In the genomic region with DNA sequence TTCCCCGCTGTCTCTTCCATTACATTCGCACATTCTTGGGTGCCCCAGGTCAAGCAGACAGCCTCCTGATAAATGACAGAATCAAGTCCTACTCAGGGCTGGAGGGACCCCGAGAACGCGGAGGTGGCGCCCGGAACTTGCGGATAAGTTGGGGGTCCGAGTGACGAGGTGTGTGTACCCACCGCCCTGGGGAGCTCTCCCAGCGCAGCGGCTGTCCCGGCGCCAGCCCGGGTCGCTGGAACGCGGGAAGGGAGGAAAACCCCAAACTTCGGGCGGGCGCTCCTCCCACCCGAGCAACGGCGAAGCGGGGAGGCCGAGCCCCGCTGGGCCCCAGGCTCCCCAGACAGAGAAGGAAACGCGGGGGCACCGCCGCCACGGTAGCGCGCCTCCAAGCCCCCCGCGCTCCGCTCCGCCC, we compare ENCODE assay signal across 8 cellular contexts. TPM values are rescaled to one million over a fixed set of nuclear protein-coding genes. Genes with fewer than 3 reads are reported as not detected.
DNase-seq lines count a peak whose midpoint lies in the region; ATAC-seq and TF ChIP-seq lines count a peak whose summit lies in the region.

No MANE protein-coding gene starts in this region.

- intact Hi-C loops in adrenal gland (cut with DNase I) = no loop called here

- peak overlapping the region in 4 of 5 donors; percentile 58 to 89 (median 80) for H3K27ac ChIP-seq in adrenal gland
- H3K27ac ChIP-seq in layer of hippocampus (ENCODE audit: low read depth, low read length) = peak overlapping the region; percentile 81
- peak overlapping the region; percentile 38 for H3K27ac ChIP-seq in thymus (ENCODE audit: low read depth)

- H3K27me3 ChIP-seq in adrenal gland (no peaks in the 10 kb centered on the region), layer of hippocampus (ENCODE audit: control insufficient read depth, insufficient read depth, low read length) (no peaks in the 10 kb centered on the region), thymus (ENCODE audit: control insufficient read depth, insufficient read depth) (no peaks in the 10 kb centered on the region)

- DNase-seq in adrenal gland = peak in 2 of 7 donors; percentile 19 to 55
- DNase-seq in NCI-H128 (lab: John Stamatoyannopoulos, UW; ENCODE audit: unreplicated experiment) = no peak
- no peak for DNase-seq in HK-2 (ENCODE audit: unreplicated experiment)
- DNase-seq in activated CD8-positive, alpha-beta memory T cell treated with anti-CD3 and anti-CD28 coated beads, Interleukin-2, amount 50 U/mL, for 4 hours = no peak

- peak overlapping the region; percentile 56 to 92 (median 77) for H3K4me3 ChIP-seq in adrenal gland
- H3K4me3 ChIP-seq in thymus (ENCODE audit: low read length) = peak overlapping the region; percentile 82

- H3K36me3 ChIP-seq in adrenal gland (replicated peaks in 1 of 2) (no peaks in the 10 kb centered on the region), thymus (ENCODE audit: control insufficient read depth, insufficient read depth) (no peaks in the 10 kb centered on the region)

- no peak for TF ChIP-seq POLR2A in adrenal gland (IDR thresholded peaks at IDR 0.05)

- H3K9me3 ChIP-seq in adrenal gland (replicated peaks in 1 of 3) (no peaks in the 10 kb centered on the region), thymus (ENCODE audit: control insufficient read depth) (no peaks in the 10 kb centered on the region)

- peaks cover 8 to 27% of the 10 kb centered on the region in 2 donors for H3K4me1 ChIP-seq in adrenal gland (replicated peaks in 1 of 2)
- peaks cover 17% of the 10 kb centered on the region for H3K4me1 ChIP-seq in thymus (ENCODE audit: control insufficient read depth, insufficient read depth, low read length)

- TF ChIP-seq CTCF in adrenal gland (IDR thresholded peaks at IDR 0.05) = no peak

- WGBS in adrenal gland, 4 donors = 0 to 4% (median 1%) methylated on average over 2 to 38 of the region's 39 CpGs
- WGBS in thymus = under 1% methylated on average over 39 of the region's 39 CpGs

- ATAC-seq in GM19372 (IDR thresholded peaks at IDR 0.05; ENCODE audit: low read depth, unreplicated experiment) (peak; percentile 12), HG03469 (IDR thresholded peaks at IDR 0.05; ENCODE audit: unreplicated experiment) (peak; percentile 7)

RNA-seq across cellular contexts. Expression of a gene that starts 0.6 kb away (rescaled TPM):
- total RNA-seq in adrenal gland = 10 to 100 TPM; 15.3 to 36.6 (median 25.8) TPM
- 10 to 100 TPM; 22.8 to 33.0 (median 27.8) TPM for polyA plus RNA-seq in adrenal gland
- polyA plus RNA-seq in thymus = 14.2 TPM

RNA-seq across cellular contexts. Expression of a gene that starts 23.8 kb away (rescaled TPM):
- 1 to 10 TPM; 3.3 to 8.4 (median 6.7) TPM for total RNA-seq in adrenal gland
- polyA plus RNA-seq in adrenal gland (10 to 100 TPM in 2 of 3 donors, 1 to 10 TPM in 1; 8.6 to 25.1 (median 18.0) TPM), thymus (18.3 TPM)

RNA-seq across cellular contexts. Expression of a gene that starts 48.6 kb away (rescaled TPM):
- 10 to 100 TPM; 25.2 to 57.7 (median 43.8) TPM for total RNA-seq in adrenal gland
- polyA plus RNA-seq in adrenal gland = 10 to 100 TPM in 1 of 3 donors, 1 to 10 TPM in 2; 7.0 to 35.7 (median 9.3) TPM
- polyA plus RNA-seq in thymus = 19.5 TPM
